24 cellular contexts compared by ENCODE assay signal in the genomic region with DNA sequence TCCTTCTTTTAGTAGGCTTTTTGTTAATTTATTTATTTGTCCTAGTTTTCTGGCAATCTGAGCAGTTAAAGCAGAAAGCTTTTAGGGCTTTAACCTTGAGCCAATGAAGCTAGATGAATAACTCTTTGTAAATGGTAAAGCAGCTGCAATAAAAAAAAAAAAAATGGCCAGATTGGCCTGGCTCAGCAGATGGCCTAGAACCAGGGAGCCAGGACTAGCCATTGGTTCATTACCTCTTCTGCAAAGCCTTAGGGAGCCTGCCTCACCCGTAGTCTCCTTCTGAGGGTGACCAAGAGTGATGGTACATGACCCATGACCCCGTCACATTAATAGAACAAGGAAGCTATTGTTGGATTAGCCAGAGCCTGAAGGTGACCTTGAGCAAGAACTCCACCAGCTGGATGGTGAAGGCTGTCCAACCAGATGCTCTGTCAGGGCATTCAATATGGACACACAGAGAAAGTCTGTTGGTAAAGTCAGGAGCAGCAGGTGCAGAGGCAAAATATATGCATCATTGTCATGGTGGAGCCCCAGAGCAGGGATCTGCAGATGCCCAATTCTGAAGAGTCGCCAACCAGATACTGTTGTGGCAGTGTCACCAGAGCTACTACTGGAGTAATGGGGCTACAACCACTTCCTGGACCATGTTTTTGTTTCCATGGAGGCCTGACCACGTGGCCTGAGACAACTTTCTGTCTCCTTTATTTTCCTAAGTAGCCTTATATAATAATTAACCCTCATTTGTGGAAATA.
"Had no signal": no experiment of that assay in that cellular context is flagged by ENCODE, and none has a peak within 500 bp of the region (broad histone marks: within the 10 kb centered on the region; RNA-seq: fewer than 3 reads in every experiment).

No MANE protein-coding gene starts in this region.

- H3K4me1 ChIP-seq: esophagus muscularis mucosa, thyroid gland had no signal

- H3K27ac ChIP-seq: esophagus muscularis mucosa, heart right ventricle, spleen, thyroid gland, WERI-Rb-1 had no signal

- H3K27me3 ChIP-seq: thyroid gland had no signal

- H3K4me3 ChIP-seq: dorsolateral prefrontal cortex, esophagus muscularis mucosa, heart right ventricle, spleen, thyroid gland had no signal

- H3K9me3 ChIP-seq: thyroid gland had no signal

- H3K9me3 Mint-ChIP-seq: activated naive CD4-positive, alpha-beta T cell treated with anti-CD3 and anti-CD28 coated beads, Interleukin-2, amount 50 U/mL, for 24 hours; memory B cell had no signal

- H3K36me3 ChIP-seq: esophagus muscularis mucosa, heart right ventricle, spleen, thyroid gland, WERI-Rb-1 had no signal

- H3K36me3 Mint-ChIP-seq: brain, T-cell had no signal

- DNase-seq: activated CD4-positive, alpha-beta T cell treated with anti-CD3 and anti-CD28 coated beads, Interleukin-2, amount 10 ng/mL, durations not matched to agents 7 days and 5 days; activated CD4-positive, CD25-positive, alpha-beta regulatory T cell treated with anti-CD3 and anti-CD28 coated beads, Interleukin-2, amount 50 U/mL, for 72 hours; activated CD8-positive, alpha-beta T cell treated with anti-CD3 and anti-CD28 coated beads for 36 hours; activated gamma-delta T cell treated with Interleukin-2 at 50 U/mL for 16 hours; aorta; central memory CD4-positive, alpha-beta T cell; dorsolateral prefrontal cortex; heart right ventricle; islet precursor cell; left colon; nephron progenitor cell; retina; spleen; stimulated activated CD4-positive, alpha-beta T cell treated with anti-CD3 and anti-CD28 coated beads, Interleukin-4, amount 100 ng/mL, for 4 hours; stimulated activated naive CD8-positive, alpha-beta T cell treated with anti-CD3 and anti-CD28 coated beads, Interleukin-15, Interleukin-2, amounts not matched to agents 100 U/mL and 50 U/mL, for 24 hours; T-cell; thyroid gland; WERI-Rb-1 had no signal

- H3K27ac Mint-ChIP-seq: activated CD4-positive, alpha-beta T cell treated with anti-CD3 and anti-CD28 coated beads, Interleukin-2, amount 10 ng/mL, durations not matched to agents 7 days and 5 days; activated CD8-positive, alpha-beta T cell treated with anti-CD3 and anti-CD28 coated beads for 36 hours; activated naive CD4-positive, alpha-beta T cell treated with anti-CD3 and anti-CD28 coated beads, Interleukin-2, amount 50 U/mL, for 24 hours; activated T-helper 1 cell treated with anti-CD3 and anti-CD28 coated beads, Interleukin-12 subunit alpha, Interleukin-12 subunit beta, Interleukin-2, Interleukin-4 antibody, amounts not matched to agents 30 ng/mL and 10 ng/mL and 1 ng/mL, durations not matched to agents 14 hours and 24 hours and 36 hours; brain; memory B cell; nephron progenitor cell; T-cell; T-helper 2 cell treated with Interferon-gamma antibody and Interleukin-4, amounts not matched to agents 5 μg/mL and 100 μg/mL, for 36 hours had no signal

- H3K4me3 Mint-ChIP-seq: activated CD4-positive, alpha-beta T cell treated with anti-CD3 and anti-CD28 coated beads, Interleukin-2, amount 10 ng/mL, durations not matched to agents 7 days and 5 days; activated CD8-positive, alpha-beta T cell treated with anti-CD3 and anti-CD28 coated beads for 36 hours; activated naive CD4-positive, alpha-beta T cell treated with anti-CD3 and anti-CD28 coated beads, Interleukin-2, amount 50 U/mL, for 24 hours; activated T-helper 1 cell treated with anti-CD3 and anti-CD28 coated beads, Interleukin-12 subunit alpha, Interleukin-12 subunit beta, Interleukin-2, Interleukin-4 antibody, amounts not matched to agents 30 ng/mL and 10 ng/mL and 1 ng/mL, durations not matched to agents 14 hours and 24 hours and 36 hours; brain; memory B cell; nephron progenitor cell; T-cell; T-helper 2 cell treated with Interferon-gamma antibody and Interleukin-4, amounts not matched to agents 5 μg/mL and 100 μg/mL, for 36 hours had no signal

- H3K4me1 Mint-ChIP-seq: activated CD4-positive, alpha-beta T cell treated with anti-CD3 and anti-CD28 coated beads, Interleukin-2, amount 10 ng/mL, durations not matched to agents 7 days and 5 days; activated naive CD4-positive, alpha-beta T cell treated with anti-CD3 and anti-CD28 coated beads, Interleukin-2, amount 50 U/mL, for 24 hours; brain; nephron progenitor cell had no signal

- ATAC-seq: activated CD8-positive, alpha-beta T cell treated with anti-CD3 and anti-CD28 coated beads for 36 hours; left colon; stimulated activated naive CD8-positive, alpha-beta T cell treated with anti-CD3 and anti-CD28 coated beads, Interleukin-15, Interleukin-2, amounts not matched to agents 100 U/mL and 50 U/mL, for 24 hours; T-cell had no signal
